Comparison of ENCODE assay signal across 22 cellular contexts in genomic region chr11:117459979-117460300, GRCh38.
DNase-seq lines count a peak whose midpoint lies in the region; ATAC-seq and TF ChIP-seq lines count a peak whose summit lies in the region.
"Had no signal": no experiment of that assay in that cellular context is flagged by ENCODE, and none has a peak within 500 bp of the region (broad histone marks: within the 10 kb centered on the region; RNA-seq: fewer than 3 reads in every experiment).

No MANE protein-coding gene starts in this region.

- H3K9me3 ChIP-seq in OCI-LY3 (ENCODE audit: insufficient read depth, low read length), result peaks cover 3% of the 10 kb centered on the region; the same call in 1 of the 2 replicates
- H3K9me3 ChIP-seq: SJCRH30 had no signal

- H3K27me3 ChIP-seq in OCI-LY3 (ENCODE audit: low read depth, low read length) (no peaks in the 10 kb centered on the region), foreskin keratinocyte (peaks cover 13% of the 10 kb centered on the region)
- H3K27me3 ChIP-seq: SJCRH30 had no signal

- peak overlapping the region; percentile 18; the same call in 1 of the 2 replicates for H3K4me2 ChIP-seq in OCI-LY3 (ENCODE audit: low read length)
- H3K4me2 ChIP-seq: PC-9 had no signal

- H3K36me3 ChIP-seq in OCI-LY3 (replicated peaks; ENCODE audit: low read depth, low read length), result peaks cover 9% of the 10 kb centered on the region
- H3K36me3 ChIP-seq: SJCRH30 had no signal

- H3K27ac ChIP-seq in OCI-LY3 (ENCODE audit: low read length), result peak overlapping the region; percentile 94
- H3K27ac ChIP-seq in foreskin keratinocyte, result no peak overlapping the region
- H3K27ac ChIP-seq: 22Rv1, PC-9, SJCRH30 had no signal

- ATAC-seq in foreskin keratinocyte (no peak), HG03175 (IDR thresholded peaks at IDR 0.05; ENCODE audit: unreplicated experiment) (no peak)
- ATAC-seq: stimulated activated effector memory CD8-positive, alpha-beta T cell treated with anti-CD3 and anti-CD28 coated beads, Interleukin-12 subunit alpha, Interleukin-12 subunit beta, amount 100 ng/mL, for 72 hours had no signal

- TF ChIP-seq CTCF in OCI-LY3 (IDR thresholded peaks at IDR 0.05; ENCODE audit: low read depth, low read length) (no peak), fibroblast of villous mesenchyme (IDR thresholded peaks at IDR 0.05; ENCODE audit: insufficient read depth, low read depth, low read length) (no peak), retinal pigment epithelial cell (conservative IDR thresholded peaks at IDR 0.05; ENCODE audit: low read depth, low read length) (no peak), foreskin keratinocyte (conservative IDR thresholded peaks at IDR 0.05) (no peak)

- H3K79me2 ChIP-seq in OCI-LY3 (ENCODE audit: low read length), result no peaks in the 10 kb centered on the region

- H3K9ac ChIP-seq in OCI-LY3 (ENCODE audit: low read length), result peak overlapping the region; percentile 91

- DNase-seq in NOMO-1 (lab: John Stamatoyannopoulos, UW; ENCODE audit: unreplicated experiment in 2 of 2), result peak; percentile 23 to 49
- DNase-seq in NOMO-1 treated with dmso at 0.1 percent for 144 hours (lab: John Stamatoyannopoulos, UW; ENCODE audit: unreplicated experiment), result no peak
- DNase-seq in fibroblast of villous mesenchyme (ENCODE audit: low read depth), result peak; percentile 3
- DNase-seq in retinal pigment epithelial cell (ENCODE audit: low read depth), result peak; percentile 57
- DNase-seq in foreskin keratinocyte, result no peak
- no peak for DNase-seq in DMS153 treated with DMSO at 0.1 percent for 48 hours (lab: John Stamatoyannopoulos, UW; ENCODE audit: unreplicated experiment)
- DNase-seq: activated CD4-positive, alpha-beta T cell treated with anti-CD3 and anti-CD28 coated beads, Interleukin-2, amount 10 ng/mL, durations not matched to agents 24 days and 14 days; activated naive CD8-positive, alpha-beta T cell treated with anti-CD3 and anti-CD28 coated beads, Interleukin-2, amount 10 ng/mL, durations not matched to agents 7 days and 5 days; CD4-positive, alpha-beta T cell; central memory CD4-positive, alpha-beta T cell; kidney; mesenchymal stem cell; NCI-H1105; NCI-H1930; NCI-H2227 treated with DMSO at 0.1 percent for 48 hours; nucleus accumbens; PC-9; SJCRH30 had no signal

- H3K4me3 ChIP-seq in OCI-LY3 (ENCODE audit: low read length) (no peak overlapping the region), fibroblast of villous mesenchyme (ENCODE audit: low read depth, low read length) (no peak overlapping the region), retinal pigment epithelial cell (ENCODE audit: low read length) (no peak overlapping the region)
- H3K4me3 ChIP-seq: PC-9, SJCRH30 had no signal

- H2AFZ ChIP-seq in OCI-LY3 (ENCODE audit: low read depth, low read length), result no peak overlapping the region
- H2AFZ ChIP-seq: PC-9 had no signal

- H3K4me1 ChIP-seq in OCI-LY3 (ENCODE audit: low read length) (peaks cover 91% of the 10 kb centered on the region), foreskin keratinocyte (peaks cover 3% of the 10 kb centered on the region)
- H3K4me1 ChIP-seq: SJCRH30 had no signal

- no peaks in the 10 kb centered on the region for H4K20me1 ChIP-seq in OCI-LY3 (ENCODE audit: insufficient read depth, low read length)

Comparison
In these comparisons a context has a peak if more than half of its experiments do, and no peak if none do; other contexts are left out.
1. DNase-seq: peak in NOMO-1 (2 of 2), fibroblast of villous mesenchyme (single experiment) and retinal pigment epithelial cell (single experiment); none in NOMO-1 treated with dmso at 0.1 percent for 144 hours (single experiment), foreskin keratinocyte (0 of 2) and DMS153 treated with DMSO at 0.1 percent for 48 hours (single experiment).